Comparison of ENCODE assay signal across 1 cellular context in genomic region chr13:46542833-46543232, GRCh38.
A peak's percentile ranks its signal among the peaks of the same experiment; 100 is the strongest.
TF ChIP-seq lines count a peak whose summit lies in the region.

No MANE protein-coding gene starts in this region.

TF ChIP-seq in GM12878, 131 proteins besides CTCF, POLR2A, EP300 and RAD21 (continues in another document):
- TF ChIP-seq SREBF1 (IDR thresholded peaks at IDR 0.05; ENCODE audit: low read length), result no peak
- no peak for TF ChIP-seq ZSCAN29 (IDR thresholded peaks at IDR 0.05)
- no peak for TF ChIP-seq BCLAF1 (IDR thresholded peaks at IDR 0.05)
- no peak for TF ChIP-seq PKNOX1 (IDR thresholded peaks at IDR 0.05)
- no peak for TF ChIP-seq NFIC (IDR thresholded peaks at IDR 0.05; ENCODE audit: low read depth, low read length)
- TF ChIP-seq WRNIP1 (IDR thresholded peaks at IDR 0.05; ENCODE audit: borderline replicate concordance, low read depth, low read length), result no peak
- peak; percentile 39; the same call in 1 of the 2 replicates for TF ChIP-seq MLLT1 (IDR thresholded peaks at IDR 0.05)
- TF ChIP-seq PRDM15 (CRISPR knock-in tag; IDR thresholded peaks at IDR 0.05), result no peak
- TF ChIP-seq RCOR1 (conservative IDR thresholded peaks at IDR 0.05; ENCODE audit: low read depth, low read length), result no peak
- no peak for TF ChIP-seq CBFB (IDR thresholded peaks at IDR 0.05; ENCODE audit: low read depth)
- no peak for TF ChIP-seq SKIL (IDR thresholded peaks at IDR 0.05; ENCODE audit: low read depth, poor library complexity, severe bottlenecking)
- TF ChIP-seq CEBPZ (IDR thresholded peaks at IDR 0.05; ENCODE audit: low read depth, low read length), result no peak
- TF ChIP-seq EED (IDR thresholded peaks at IDR 0.05; ENCODE audit: low read depth), result no peak
- TF ChIP-seq PAX8 (IDR thresholded peaks at IDR 0.05), result no peak
- no peak for TF ChIP-seq CHD2 (IDR thresholded peaks at IDR 0.05; ENCODE audit: borderline replicate concordance, low read depth, low read length)
- TF ChIP-seq TCF12 (IDR thresholded peaks at IDR 0.05; ENCODE audit: low read depth, low read length), result no peak
- TF ChIP-seq PBX3 (IDR thresholded peaks at IDR 0.05; ENCODE audit: insufficient replicate concordance, low read depth, low read length), result no peak
- TF ChIP-seq NFYA (IDR thresholded peaks at IDR 0.05; ENCODE audit: borderline replicate concordance, low read depth, low read length), result no peak
- no peak for TF ChIP-seq KDM1A (IDR thresholded peaks at IDR 0.05; ENCODE audit: borderline replicate concordance)
- TF ChIP-seq RFX5 (IDR thresholded peaks at IDR 0.05; ENCODE audit: low read depth, low read length), result no peak
- TF ChIP-seq E2F8 (IDR thresholded peaks at IDR 0.05; ENCODE audit: low read depth, partially characterized antibody), result no peak
- no peak for TF ChIP-seq POU2F2 (IDR thresholded peaks at IDR 0.05; ENCODE audit: borderline replicate concordance, low read depth, low read length)
- TF ChIP-seq RELA (IDR thresholded peaks at IDR 0.05; ENCODE audit: borderline replicate concordance, partially characterized antibody), result no peak
- TF ChIP-seq ATF7 (IDR thresholded peaks at IDR 0.05; ENCODE audit: low read depth), result peak; percentile 81
- no peak for TF ChIP-seq MAX (IDR thresholded peaks at IDR 0.05; ENCODE audit: low read depth, low read length)
- no peak for TF ChIP-seq SUPT20H (IDR thresholded peaks at IDR 0.05; ENCODE audit: borderline replicate concordance, control insufficient read depth, low read depth, low read length)
- no peak for TF ChIP-seq SIN3A (IDR thresholded peaks at IDR 0.05; ENCODE audit: low read depth, low read length)
- no peak for TF ChIP-seq SMAD1 (IDR thresholded peaks at IDR 0.05; ENCODE audit: low read depth, partially characterized antibody)
- no peak for TF ChIP-seq SREBF2 (IDR thresholded peaks at IDR 0.05; ENCODE audit: low read length)
- TF ChIP-seq CHD4 (IDR thresholded peaks at IDR 0.05), result no peak
- no peak for TF ChIP-seq ZNF217 (IDR thresholded peaks at IDR 0.05)
- TF ChIP-seq CBX3 (IDR thresholded peaks at IDR 0.05; ENCODE audit: borderline replicate concordance, low read depth), result no peak
- no peak for TF ChIP-seq SP1 (IDR thresholded peaks at IDR 0.05; ENCODE audit: low read depth, low read length)
- no peak for TF ChIP-seq TAF1 (IDR thresholded peaks at IDR 0.05; ENCODE audit: borderline replicate concordance, low read depth, low read length)
- no peak for TF ChIP-seq MYC (IDR thresholded peaks at IDR 0.05; ENCODE audit: insufficient read depth, insufficient read length, insufficient replicate concordance, low read length, severe bottlenecking)
- TF ChIP-seq DPF2 (IDR thresholded peaks at IDR 0.05), result peak; percentile 61; the same call in 1 of the 2 replicates
- TF ChIP-seq NR2F1 (conservative IDR thresholded peaks at IDR 0.05), result no peak
- no peak for TF ChIP-seq CBX5 (IDR thresholded peaks at IDR 0.05; ENCODE audit: low read depth)
- no peak for TF ChIP-seq MTA3 (IDR thresholded peaks at IDR 0.05; ENCODE audit: borderline replicate concordance, low read length)
- peak; percentile 73 for TF ChIP-seq MEF2B (IDR thresholded peaks at IDR 0.05; ENCODE audit: partially characterized antibody, poor library complexity, severe bottlenecking)
- TF ChIP-seq ELK1 (IDR thresholded peaks at IDR 0.05; ENCODE audit: low read depth, low read length), result no peak
- 0 out of 2 replicates have a peak, but pooled peaks have one; percentile 10 for TF ChIP-seq CREB1 (IDR thresholded peaks at IDR 0.05; ENCODE audit: low read depth)
- TF ChIP-seq ASH2L (IDR thresholded peaks at IDR 0.05; ENCODE audit: borderline replicate concordance, low read depth), result no peak
